1 cellular context compared by ENCODE assay signal in genomic region chr12:102447426-102447825, GRCh38. TPM values are rescaled to one million over a fixed set of nuclear protein-coding genes. Genes with fewer than 3 reads are reported as not detected.
"Had no signal": no experiment of that assay in that cellular context is flagged by ENCODE, and none has a peak within 500 bp of the region (broad histone marks: within the 10 kb centered on the region; RNA-seq: fewer than 3 reads in every experiment).

No MANE protein-coding gene starts in this region.

RNA-seq across cellular contexts. Expression of gene IGF1, which starts 32.9 kb away (rescaled TPM):
- total RNA-seq: G401 had no signal
